Comparison of ENCODE assay signal across 1 cellular context in the genomic region with DNA sequence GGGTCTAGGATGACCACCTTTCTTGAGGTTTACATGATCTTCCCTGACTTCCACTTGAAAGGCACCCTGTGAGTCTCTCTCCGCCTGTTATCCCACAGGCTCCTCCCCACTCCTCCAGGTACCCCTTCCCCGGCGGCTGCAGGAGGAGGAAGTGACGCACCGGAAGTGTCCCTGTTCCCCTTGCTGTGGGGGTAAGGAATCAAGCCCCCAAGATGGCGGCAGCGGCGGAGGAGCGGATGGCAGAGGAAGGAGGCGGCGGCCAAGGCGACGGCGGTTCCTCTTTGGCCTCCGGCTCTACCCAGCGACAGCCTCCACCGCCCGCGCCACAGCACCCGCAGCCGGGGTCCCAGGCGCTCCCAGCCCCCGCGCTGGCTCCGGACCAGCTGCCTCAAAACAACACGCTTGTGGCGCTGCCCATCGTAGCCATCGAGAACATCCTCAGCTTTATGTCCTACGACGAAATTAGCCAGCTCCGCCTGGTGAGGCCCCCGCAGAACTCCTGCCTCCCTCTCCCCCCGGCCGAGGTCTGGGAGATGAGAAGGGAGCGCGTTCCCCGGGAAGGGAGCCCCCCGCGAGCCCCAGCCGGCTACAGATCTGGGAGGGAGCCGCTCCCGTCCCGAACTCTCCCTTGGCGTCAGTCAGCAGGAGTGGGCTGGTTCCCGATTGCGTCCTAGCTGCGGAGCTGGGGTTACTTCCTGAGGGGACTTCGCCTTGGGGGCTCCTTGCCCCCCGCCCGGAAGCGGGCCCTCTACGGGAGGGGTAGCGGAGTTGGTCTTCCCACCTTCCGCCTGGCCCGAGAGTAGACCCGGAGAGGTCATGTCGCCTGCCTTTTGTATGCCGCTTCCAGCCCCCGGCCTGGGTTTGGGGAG.
TF ChIP-seq lines count a peak whose summit lies in the region.

A gene with protein sequence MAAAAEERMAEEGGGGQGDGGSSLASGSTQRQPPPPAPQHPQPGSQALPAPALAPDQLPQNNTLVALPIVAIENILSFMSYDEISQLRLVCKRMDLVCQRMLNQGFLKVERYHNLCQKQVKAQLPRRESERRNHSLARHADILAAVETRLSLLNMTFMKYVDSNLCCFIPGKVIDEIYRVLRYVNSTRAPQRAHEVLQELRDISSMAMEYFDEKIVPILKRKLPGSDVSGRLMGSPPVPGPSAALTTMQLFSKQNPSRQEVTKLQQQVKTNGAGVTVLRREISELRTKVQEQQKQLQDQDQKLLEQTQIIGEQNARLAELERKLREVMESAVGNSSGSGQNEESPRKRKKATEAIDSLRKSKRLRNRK (plus strand): TSS at position 194 of the 869 bp plus-strand sequence. CDS start 19 bp downstream, at position 213.

TF ChIP-seq in HepG2, 621 proteins besides CTCF, POLR2A, EP300 and RAD21 (continued from another document and continues in another):
- TF ChIP-seq, protein P1, sequence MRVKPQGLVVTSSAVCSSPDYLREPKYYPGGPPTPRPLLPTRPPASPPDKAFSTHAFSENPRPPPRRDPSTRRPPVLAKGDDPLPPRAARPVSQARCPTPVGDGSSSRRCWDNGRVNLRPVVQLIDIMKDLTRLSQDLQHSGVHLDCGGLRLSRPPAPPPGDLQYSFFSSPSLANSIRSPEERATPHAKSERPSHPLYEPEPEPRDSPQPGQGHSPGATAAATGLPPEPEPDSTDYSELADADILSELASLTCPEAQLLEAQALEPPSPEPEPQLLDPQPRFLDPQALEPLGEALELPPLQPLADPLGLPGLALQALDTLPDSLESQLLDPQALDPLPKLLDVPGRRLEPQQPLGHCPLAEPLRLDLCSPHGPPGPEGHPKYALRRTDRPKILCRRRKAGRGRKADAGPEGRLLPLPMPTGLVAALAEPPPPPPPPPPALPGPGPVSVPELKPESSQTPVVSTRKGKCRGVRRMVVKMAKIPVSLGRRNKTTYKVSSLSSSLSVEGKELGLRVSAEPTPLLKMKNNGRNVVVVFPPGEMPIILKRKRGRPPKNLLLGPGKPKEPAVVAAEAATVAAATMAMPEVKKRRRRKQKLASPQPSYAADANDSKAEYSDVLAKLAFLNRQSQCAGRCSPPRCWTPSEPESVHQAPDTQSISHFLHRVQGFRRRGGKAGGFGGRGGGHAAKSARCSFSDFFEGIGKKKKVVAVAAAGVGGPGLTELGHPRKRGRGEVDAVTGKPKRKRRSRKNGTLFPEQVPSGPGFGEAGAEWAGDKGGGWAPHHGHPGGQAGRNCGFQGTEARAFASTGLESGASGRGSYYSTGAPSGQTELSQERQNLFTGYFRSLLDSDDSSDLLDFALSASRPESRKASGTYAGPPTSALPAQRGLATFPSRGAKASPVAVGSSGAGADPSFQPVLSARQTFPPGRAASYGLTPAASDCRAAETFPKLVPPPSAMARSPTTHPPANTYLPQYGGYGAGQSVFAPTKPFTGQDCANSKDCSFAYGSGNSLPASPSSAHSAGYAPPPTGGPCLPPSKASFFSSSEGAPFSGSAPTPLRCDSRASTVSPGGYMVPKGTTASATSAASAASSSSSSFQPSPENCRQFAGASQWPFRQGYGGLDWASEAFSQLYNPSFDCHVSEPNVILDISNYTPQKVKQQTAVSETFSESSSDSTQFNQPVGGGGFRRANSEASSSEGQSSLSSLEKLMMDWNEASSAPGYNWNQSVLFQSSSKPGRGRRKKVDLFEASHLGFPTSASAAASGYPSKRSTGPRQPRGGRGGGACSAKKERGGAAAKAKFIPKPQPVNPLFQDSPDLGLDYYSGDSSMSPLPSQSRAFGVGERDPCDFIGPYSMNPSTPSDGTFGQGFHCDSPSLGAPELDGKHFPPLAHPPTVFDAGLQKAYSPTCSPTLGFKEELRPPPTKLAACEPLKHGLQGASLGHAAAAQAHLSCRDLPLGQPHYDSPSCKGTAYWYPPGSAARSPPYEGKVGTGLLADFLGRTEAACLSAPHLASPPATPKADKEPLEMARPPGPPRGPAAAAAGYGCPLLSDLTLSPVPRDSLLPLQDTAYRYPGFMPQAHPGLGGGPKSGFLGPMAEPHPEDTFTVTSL (CRISPR knock-in tag; IDR thresholded peaks at IDR 0.05; ENCODE audit: borderline replicate concordance): no peak
- TF ChIP-seq, protein P2, sequence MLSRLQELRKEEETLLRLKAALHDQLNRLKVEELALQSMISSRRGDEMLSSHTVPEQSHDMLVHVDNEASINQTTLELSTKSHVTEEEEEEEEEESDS (CRISPR knock-in tag; IDR thresholded peaks at IDR 0.05; ENCODE audit: borderline replicate concordance): no peak
- TF ChIP-seq ZSCAN21 (CRISPR knock-in tag; IDR thresholded peaks at IDR 0.05; ENCODE audit: borderline replicate concordance) (peak; percentile 41; the same call in 1 of the 2 replicates), KLF11 (CRISPR knock-in tag; IDR thresholded peaks at IDR 0.05) (peak; percentile 71; the same call in 1 of the 2 replicates), SRY (CRISPR knock-in tag; IDR thresholded peaks at IDR 0.05) (peak; percentile 41; the same call in 1 of the 2 replicates), CBFB (CRISPR knock-in tag; IDR thresholded peaks at IDR 0.05) (no peak), PAWR (CRISPR knock-in tag; IDR thresholded peaks at IDR 0.05; ENCODE audit: borderline replicate concordance) (no peak), PHB2 (IDR thresholded peaks at IDR 0.05; ENCODE audit: partially characterized antibody) (no peak), REPIN1 (CRISPR knock-in tag; IDR thresholded peaks at IDR 0.05; ENCODE audit: borderline replicate concordance, low read depth) (no peak; the same call in 1 of the 2 replicates), ZSCAN31 (CRISPR knock-in tag; IDR thresholded peaks at IDR 0.05; ENCODE audit: low read depth) (no peak; the same call in 1 of the 2 replicates), HOXA7 (CRISPR knock-in tag; IDR thresholded peaks at IDR 0.05) (no peak), TBL1XR1 (IDR thresholded peaks at IDR 0.05; ENCODE audit: borderline replicate concordance, low read length, partially characterized antibody) (peak; percentile 37), KDM4B (CRISPR knock-in tag; IDR thresholded peaks at IDR 0.05) (peak; percentile 86; the same call in 1 of the 2 replicates), HCFC1 (IDR thresholded peaks at IDR 0.05; ENCODE audit: low read depth, low read length) (peak; percentile 59), BRD4 (CRISPR knock-in tag; IDR thresholded peaks at IDR 0.05) (peak; percentile 96), ZNF333 (CRISPR knock-in tag; IDR thresholded peaks at IDR 0.05; ENCODE audit: borderline replicate concordance) (no peak), STAG1 (CRISPR knock-in tag; IDR thresholded peaks at IDR 0.05) (no peak), POLR2G (IDR thresholded peaks at IDR 0.05; ENCODE audit: low read depth, low read length) (peak; percentile 98), ZNF180 (CRISPR knock-in tag; IDR thresholded peaks at IDR 0.05; ENCODE audit: borderline replicate concordance, low read depth) (no peak), ZNF20 (CRISPR knock-in tag; IDR thresholded peaks at IDR 0.05) (no peak), TRIM24 (CRISPR knock-in tag; IDR thresholded peaks at IDR 0.05) (no peak), MIXL1 (CRISPR knock-in tag; IDR thresholded peaks at IDR 0.05) (0 out of 2 replicates have a peak, but pooled peaks have one; percentile 32), MATR3 (CRISPR knock-in tag; IDR thresholded peaks at IDR 0.05) (no peak), MEIS2 (CRISPR knock-in tag; IDR thresholded peaks at IDR 0.05) (peak; percentile 60; the same call in 1 of the 2 replicates), MED8 (CRISPR knock-in tag; IDR thresholded peaks at IDR 0.05; ENCODE audit: insufficient replicate concordance) (no peak), KDM6A (CRISPR knock-in tag; IDR thresholded peaks at IDR 0.05; ENCODE audit: low read depth) (no peak), NFIC (IDR thresholded peaks at IDR 0.05; ENCODE audit: low read length) (no peak), PHF8 (CRISPR knock-in tag; IDR thresholded peaks at IDR 0.05) (peak; percentile 95)
- TF ChIP-seq, protein P3, sequence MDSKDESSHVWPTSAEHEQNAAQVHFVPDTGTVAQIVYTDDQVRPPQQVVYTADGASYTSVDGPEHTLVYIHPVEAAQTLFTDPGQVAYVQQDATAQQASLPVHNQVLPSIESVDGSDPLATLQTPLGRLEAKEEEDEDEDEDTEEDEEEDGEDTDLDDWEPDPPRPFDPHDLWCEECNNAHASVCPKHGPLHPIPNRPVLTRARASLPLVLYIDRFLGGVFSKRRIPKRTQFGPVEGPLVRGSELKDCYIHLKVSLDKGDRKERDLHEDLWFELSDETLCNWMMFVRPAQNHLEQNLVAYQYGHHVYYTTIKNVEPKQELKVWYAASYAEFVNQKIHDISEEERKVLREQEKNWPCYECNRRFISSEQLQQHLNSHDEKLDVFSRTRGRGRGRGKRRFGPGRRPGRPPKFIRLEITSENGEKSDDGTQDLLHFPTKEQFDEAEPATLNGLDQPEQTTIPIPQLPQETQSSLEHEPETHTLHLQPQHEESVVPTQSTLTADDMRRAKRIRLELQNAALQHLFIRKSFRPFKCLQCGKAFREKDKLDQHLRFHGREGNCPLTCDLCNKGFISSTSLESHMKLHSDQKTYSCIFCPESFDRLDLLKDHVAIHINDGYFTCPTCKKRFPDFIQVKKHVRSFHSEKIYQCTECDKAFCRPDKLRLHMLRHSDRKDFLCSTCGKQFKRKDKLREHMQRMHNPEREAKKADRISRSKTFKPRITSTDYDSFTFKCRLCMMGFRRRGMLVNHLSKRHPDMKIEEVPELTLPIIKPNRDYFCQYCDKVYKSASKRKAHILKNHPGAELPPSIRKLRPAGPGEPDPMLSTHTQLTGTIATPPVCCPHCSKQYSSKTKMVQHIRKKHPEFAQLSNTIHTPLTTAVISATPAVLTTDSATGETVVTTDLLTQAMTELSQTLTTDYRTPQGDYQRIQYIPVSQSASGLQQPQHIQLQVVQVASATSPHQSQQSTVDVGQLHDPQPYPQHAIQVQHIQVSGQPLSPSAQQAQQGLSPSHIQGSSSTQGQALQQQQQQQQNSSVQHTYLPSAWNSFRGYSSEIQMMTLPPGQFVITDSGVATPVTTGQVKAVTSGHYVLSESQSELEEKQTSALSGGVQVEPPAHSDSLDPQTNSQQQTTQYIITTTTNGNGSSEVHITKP (CRISPR knock-in tag; IDR thresholded peaks at IDR 0.05; ENCODE audit: low read depth): no peak
- TF ChIP-seq, protein P4, sequence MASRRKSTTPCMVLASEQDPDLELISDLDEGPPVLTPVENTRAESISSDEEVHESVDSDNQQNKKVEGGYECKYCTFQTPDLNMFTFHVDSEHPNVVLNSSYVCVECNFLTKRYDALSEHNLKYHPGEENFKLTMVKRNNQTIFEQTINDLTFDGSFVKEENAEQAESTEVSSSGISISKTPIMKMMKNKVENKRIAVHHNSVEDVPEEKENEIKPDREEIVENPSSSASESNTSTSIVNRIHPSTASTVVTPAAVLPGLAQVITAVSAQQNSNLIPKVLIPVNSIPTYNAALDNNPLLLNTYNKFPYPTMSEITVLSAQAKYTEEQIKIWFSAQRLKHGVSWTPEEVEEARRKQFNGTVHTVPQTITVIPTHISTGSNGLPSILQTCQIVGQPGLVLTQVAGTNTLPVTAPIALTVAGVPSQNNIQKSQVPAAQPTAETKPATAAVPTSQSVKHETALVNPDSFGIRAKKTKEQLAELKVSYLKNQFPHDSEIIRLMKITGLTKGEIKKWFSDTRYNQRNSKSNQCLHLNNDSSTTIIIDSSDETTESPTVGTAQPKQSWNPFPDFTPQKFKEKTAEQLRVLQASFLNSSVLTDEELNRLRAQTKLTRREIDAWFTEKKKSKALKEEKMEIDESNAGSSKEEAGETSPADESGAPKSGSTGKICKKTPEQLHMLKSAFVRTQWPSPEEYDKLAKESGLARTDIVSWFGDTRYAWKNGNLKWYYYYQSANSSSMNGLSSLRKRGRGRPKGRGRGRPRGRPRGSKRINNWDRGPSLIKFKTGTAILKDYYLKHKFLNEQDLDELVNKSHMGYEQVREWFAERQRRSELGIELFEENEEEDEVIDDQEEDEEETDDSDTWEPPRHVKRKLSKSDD (CRISPR knock-in tag; IDR thresholded peaks at IDR 0.05; ENCODE audit: low read depth): 0 out of 2 replicates have a peak, but pooled peaks have one; percentile 30
- TF ChIP-seq, protein P5, sequence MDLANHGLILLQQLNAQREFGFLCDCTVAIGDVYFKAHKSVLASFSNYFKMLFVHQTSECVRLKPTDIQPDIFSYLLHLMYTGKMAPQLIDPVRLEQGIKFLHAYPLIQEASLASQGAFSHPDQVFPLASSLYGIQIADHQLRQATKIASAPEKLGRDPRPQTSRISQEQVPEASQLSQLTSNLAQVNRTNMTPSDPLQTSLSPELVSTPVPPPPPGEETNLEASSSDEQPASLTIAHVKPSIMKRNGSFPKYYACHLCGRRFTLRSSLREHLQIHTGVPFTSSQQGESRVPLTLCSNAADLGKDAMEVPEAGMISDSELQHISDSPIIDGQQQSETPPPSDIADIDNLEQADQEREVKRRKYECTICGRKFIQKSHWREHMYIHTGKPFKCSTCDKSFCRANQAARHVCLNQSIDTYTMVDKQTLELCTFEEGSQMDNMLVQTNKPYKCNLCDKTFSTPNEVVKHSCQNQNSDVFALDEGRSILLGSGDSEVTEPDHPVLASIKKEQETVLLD (CRISPR knock-in tag; IDR thresholded peaks at IDR 0.05; ENCODE audit: low read depth): no peak
- TF ChIP-seq, protein P6, sequence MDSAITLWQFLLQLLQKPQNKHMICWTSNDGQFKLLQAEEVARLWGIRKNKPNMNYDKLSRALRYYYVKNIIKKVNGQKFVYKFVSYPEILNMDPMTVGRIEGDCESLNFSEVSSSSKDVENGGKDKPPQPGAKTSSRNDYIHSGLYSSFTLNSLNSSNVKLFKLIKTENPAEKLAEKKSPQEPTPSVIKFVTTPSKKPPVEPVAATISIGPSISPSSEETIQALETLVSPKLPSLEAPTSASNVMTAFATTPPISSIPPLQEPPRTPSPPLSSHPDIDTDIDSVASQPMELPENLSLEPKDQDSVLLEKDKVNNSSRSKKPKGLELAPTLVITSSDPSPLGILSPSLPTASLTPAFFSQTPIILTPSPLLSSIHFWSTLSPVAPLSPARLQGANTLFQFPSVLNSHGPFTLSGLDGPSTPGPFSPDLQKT (CRISPR knock-in tag; IDR thresholded peaks at IDR 0.05; ENCODE audit: borderline replicate concordance): no peak
- TF ChIP-seq, protein P7, sequence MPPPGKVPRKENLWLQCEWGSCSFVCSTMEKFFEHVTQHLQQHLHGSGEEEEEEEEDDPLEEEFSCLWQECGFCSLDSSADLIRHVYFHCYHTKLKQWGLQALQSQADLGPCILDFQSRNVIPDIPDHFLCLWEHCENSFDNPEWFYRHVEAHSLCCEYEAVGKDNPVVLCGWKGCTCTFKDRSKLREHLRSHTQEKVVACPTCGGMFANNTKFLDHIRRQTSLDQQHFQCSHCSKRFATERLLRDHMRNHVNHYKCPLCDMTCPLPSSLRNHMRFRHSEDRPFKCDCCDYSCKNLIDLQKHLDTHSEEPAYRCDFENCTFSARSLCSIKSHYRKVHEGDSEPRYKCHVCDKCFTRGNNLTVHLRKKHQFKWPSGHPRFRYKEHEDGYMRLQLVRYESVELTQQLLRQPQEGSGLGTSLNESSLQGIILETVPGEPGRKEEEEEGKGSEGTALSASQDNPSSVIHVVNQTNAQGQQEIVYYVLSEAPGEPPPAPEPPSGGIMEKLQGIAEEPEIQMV (CRISPR knock-in tag; IDR thresholded peaks at IDR 0.05; ENCODE audit: low read depth): no peak
- TF ChIP-seq, protein P8, sequence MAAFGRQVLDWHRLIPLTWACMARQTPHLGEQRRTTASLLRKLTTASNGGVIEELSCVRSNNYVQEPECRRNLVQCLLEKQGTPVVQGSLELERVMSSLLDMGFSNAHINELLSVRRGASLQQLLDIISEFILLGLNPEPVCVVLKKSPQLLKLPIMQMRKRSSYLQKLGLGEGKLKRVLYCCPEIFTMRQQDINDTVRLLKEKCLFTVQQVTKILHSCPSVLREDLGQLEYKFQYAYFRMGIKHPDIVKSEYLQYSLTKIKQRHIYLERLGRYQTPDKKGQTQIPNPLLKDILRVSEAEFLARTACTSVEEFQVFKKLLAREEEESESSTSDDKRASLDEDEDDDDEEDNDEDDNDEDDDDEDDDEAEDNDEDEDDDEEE (CRISPR knock-in tag; IDR thresholded peaks at IDR 0.05): no peak
- TF ChIP-seq, protein P9, sequence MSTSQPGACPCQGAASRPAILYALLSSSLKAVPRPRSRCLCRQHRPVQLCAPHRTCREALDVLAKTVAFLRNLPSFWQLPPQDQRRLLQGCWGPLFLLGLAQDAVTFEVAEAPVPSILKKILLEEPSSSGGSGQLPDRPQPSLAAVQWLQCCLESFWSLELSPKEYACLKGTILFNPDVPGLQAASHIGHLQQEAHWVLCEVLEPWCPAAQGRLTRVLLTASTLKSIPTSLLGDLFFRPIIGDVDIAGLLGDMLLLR (CRISPR knock-in tag; IDR thresholded peaks at IDR 0.05): no peak
